Comparison of ENCODE assay signal across 10 cellular contexts in genomic region chr9:1869843-1870242, GRCh38.
DNase-seq lines count a peak whose midpoint lies in the region; ATAC-seq and TF ChIP-seq lines count a peak whose summit lies in the region.
"Had no signal": no experiment of that assay in that cellular context is flagged by ENCODE, and none has a peak within 500 bp of the region (broad histone marks: within the 10 kb centered on the region; RNA-seq: fewer than 3 reads in every experiment).

No MANE protein-coding gene starts in this region.

- H3K4me3 ChIP-seq in PC-3 (ENCODE audit: low read length): no peak overlapping the region
- no peak overlapping the region for H3K4me3 ChIP-seq in fibroblast of pulmonary artery (replicated peaks; ENCODE audit: low read depth, low read length)
- no peak overlapping the region for H3K4me3 ChIP-seq in effector memory CD4-positive, alpha-beta T cell (ENCODE audit: insufficient read depth, low read depth, low read length, poor library complexity, severe bottlenecking)
- H3K4me3 ChIP-seq: BLaER1 had no signal

- ATAC-seq in GM19324 (IDR thresholded peaks at IDR 0.05; ENCODE audit: low FRiP score, unreplicated experiment) (peak; percentile 68), HG03139 (IDR thresholded peaks at IDR 0.05; ENCODE audit: unreplicated experiment) (peak; percentile 87), PC-3 (peak; percentile 40; the same call in 1 of the 2 replicates)
- ATAC-seq in stimulated activated memory B cell treated with anti-CD40 and anti-IgM and Interleukin-4, amounts not matched to agents 10 μg/mL and 1 μg/mL and 100 μg/mL, for 72 hours: peak; percentile 81

- DNase-seq in NCI-H187 treated with DMSO at 0.1 percent for 48 hours (lab: John Stamatoyannopoulos, UW) (peak; percentile 38), NCI-H187 (lab: John Stamatoyannopoulos, UW) (no peak), PC-3 (peak; percentile 41), fibroblast of pulmonary artery (ENCODE audit: low read depth) (peak; percentile 6)
- no peak for DNase-seq in effector memory CD4-positive, alpha-beta T cell
- DNase-seq: activated naive CD8-positive, alpha-beta T cell treated with anti-CD3 and anti-CD28 coated beads, Interleukin-2, amount 10 ng/mL, durations not matched to agents 7 days and 5 days had no signal

- POLR2A ChIA-PET in PC-3 (lab: Charles Lee; ENCODE audit: unreplicated experiment): no interaction called here

- H3K9me2 ChIP-seq in PC-3 (replicated peaks; ENCODE audit: low read length): no peaks in the 10 kb centered on the region

- H3K79me2 ChIP-seq in PC-3 (ENCODE audit: low read length): no peaks in the 10 kb centered on the region

- H3K9me3 ChIP-seq in PC-3 (ENCODE audit: low read length): no peaks in the 10 kb centered on the region
- no peaks in the 10 kb centered on the region for H3K9me3 ChIP-seq in effector memory CD4-positive, alpha-beta T cell (ENCODE audit: control insufficient read depth, low read length)
- H3K9me3 ChIP-seq: BLaER1 had no signal

- no peak overlapping the region for H3K9ac ChIP-seq in PC-3 (ENCODE audit: low read length)
- H3K9ac ChIP-seq: BLaER1 had no signal

- no peaks in the 10 kb centered on the region for H3F3A ChIP-seq in PC-3 (ENCODE audit: low read length, unreplicated experiment)

- CTCF ChIA-PET in PC-3 (lab: Charles Lee): no interaction called here

- H3K27ac ChIP-seq in PC-3 (ENCODE audit: low read length): no peak overlapping the region
- no peak overlapping the region for H3K27ac ChIP-seq in effector memory CD4-positive, alpha-beta T cell (ENCODE audit: insufficient read depth, low read length, poor library complexity, severe bottlenecking)
- H3K27ac ChIP-seq: BLaER1 had no signal

- peaks cover 16% of the 10 kb centered on the region for H3K4me1 Mint-ChIP-seq in stimulated activated memory B cell treated with anti-CD40 and anti-IgM and Interleukin-4, amounts not matched to agents 10 μg/mL and 1 μg/mL and 100 μg/mL, for 72 hours
- H3K4me1 Mint-ChIP-seq: activated naive CD8-positive, alpha-beta T cell treated with anti-CD3 and anti-CD28 coated beads, Interleukin-2, amount 10 ng/mL, durations not matched to agents 7 days and 5 days had no signal

- no peaks in the 10 kb centered on the region for H3K36me3 Mint-ChIP-seq in stimulated activated memory B cell treated with anti-CD40 and anti-IgM and Interleukin-4, amounts not matched to agents 10 μg/mL and 1 μg/mL and 100 μg/mL, for 72 hours
- H3K36me3 Mint-ChIP-seq: activated naive CD8-positive, alpha-beta T cell treated with anti-CD3 and anti-CD28 coated beads, Interleukin-2, amount 10 ng/mL, durations not matched to agents 7 days and 5 days had no signal

- TF ChIP-seq CTCF in PC-3 (conservative IDR thresholded peaks at IDR 0.05; ENCODE audit: low read depth, low read length) (peak; percentile 55), fibroblast of pulmonary artery (IDR thresholded peaks at IDR 0.05; ENCODE audit: low read length, missing control alignments) (peak; percentile 29)

- H3K27me3 ChIP-seq in PC-3 (ENCODE audit: low read length): peaks cover 9% of the 10 kb centered on the region
- no peaks in the 10 kb centered on the region for H3K27me3 ChIP-seq in effector memory CD4-positive, alpha-beta T cell (replicated peaks; ENCODE audit: control insufficient read depth, insufficient read depth, low read length, poor library complexity, severe bottlenecking)
- H3K27me3 ChIP-seq: BLaER1 had no signal

- H3K4me3 Mint-ChIP-seq in stimulated activated memory B cell treated with anti-CD40 and anti-IgM and Interleukin-4, amounts not matched to agents 10 μg/mL and 1 μg/mL and 100 μg/mL, for 72 hours: no peak overlapping the region
- H3K4me3 Mint-ChIP-seq: activated naive CD8-positive, alpha-beta T cell treated with anti-CD3 and anti-CD28 coated beads, Interleukin-2, amount 10 ng/mL, durations not matched to agents 7 days and 5 days had no signal

- H3K4me1 ChIP-seq in PC-3 (ENCODE audit: insufficient read depth, low read length): no peaks in the 10 kb centered on the region
- no peaks in the 10 kb centered on the region for H3K4me1 ChIP-seq in effector memory CD4-positive, alpha-beta T cell (ENCODE audit: control insufficient read depth, insufficient read depth, low read length, poor library complexity, severe bottlenecking)
- H3K4me1 ChIP-seq: BLaER1 had no signal

- H4K20me1 ChIP-seq in PC-3 (ENCODE audit: low read length): no peaks in the 10 kb centered on the region
- H4K20me1 ChIP-seq: BLaER1 had no signal

- no peaks in the 10 kb centered on the region for H3K36me3 ChIP-seq in PC-3 (ENCODE audit: low read depth, low read length)
- no peaks in the 10 kb centered on the region for H3K36me3 ChIP-seq in effector memory CD4-positive, alpha-beta T cell (ENCODE audit: control insufficient read depth, insufficient read depth, low read length)
- H3K36me3 ChIP-seq: BLaER1 had no signal

- BruUV-seq in PC-3 (replicated peaks; lab: Mats Ljungman, UMichigan): no TSS peak

- no peaks in the 10 kb centered on the region for H3K27me3 Mint-ChIP-seq in stimulated activated memory B cell treated with anti-CD40 and anti-IgM and Interleukin-4, amounts not matched to agents 10 μg/mL and 1 μg/mL and 100 μg/mL, for 72 hours

- H2AFZ ChIP-seq in PC-3 (ENCODE audit: low read length): no peak overlapping the region

- intact Hi-C loops in PC-3 (cut with micrococcal nuclease): no loop called here

- no peak overlapping the region for H3K4me2 ChIP-seq in PC-3 (ENCODE audit: low read length)
- H3K4me2 ChIP-seq: BLaER1 had no signal

- H3K9me3 Mint-ChIP-seq in stimulated activated memory B cell treated with anti-CD40 and anti-IgM and Interleukin-4, amounts not matched to agents 10 μg/mL and 1 μg/mL and 100 μg/mL, for 72 hours: no peaks in the 10 kb centered on the region
- H3K9me3 Mint-ChIP-seq: activated naive CD8-positive, alpha-beta T cell treated with anti-CD3 and anti-CD28 coated beads, Interleukin-2, amount 10 ng/mL, durations not matched to agents 7 days and 5 days had no signal

- no peak overlapping the region for H3K27ac Mint-ChIP-seq in stimulated activated memory B cell treated with anti-CD40 and anti-IgM and Interleukin-4, amounts not matched to agents 10 μg/mL and 1 μg/mL and 100 μg/mL, for 72 hours
- H3K27ac Mint-ChIP-seq: activated naive CD8-positive, alpha-beta T cell treated with anti-CD3 and anti-CD28 coated beads, Interleukin-2, amount 10 ng/mL, durations not matched to agents 7 days and 5 days had no signal

Comparison
In these comparisons a context has a peak if more than half of its experiments do, and no peak if none do; other contexts are left out.
1. DNase-seq: peak in NCI-H187 treated with DMSO at 0.1 percent for 48 hours (single experiment), PC-3 (single experiment) and fibroblast of pulmonary artery (single experiment); none in NCI-H187 (0 of 2) and effector memory CD4-positive, alpha-beta T cell (0 of 3).
2. Peak in every context shown above with its lines, with median percentiles within 50 percentile points of each other: ATAC-seq.